7 cellular contexts compared by ENCODE assay signal in genomic region chr11:7672960-7673723, GRCh38. TPM values are rescaled to one million over a fixed set of nuclear protein-coding genes. Genes with fewer than 3 reads are reported as not detected.
DNase-seq lines count a peak whose midpoint lies in the region; ATAC-seq, FAIRE-seq and TF ChIP-seq lines count a peak whose summit lies in the region.

Gene CYB5R2 (minus strand): TSS chr11:7673500. CDS start chr11:7672825, 675 bp downstream.

- TF ChIP-seq RAD21 in K562 (CRISPR knock-in tag; conservative IDR thresholded peaks at IDR 0.05 in 1 of 2, IDR thresholded peaks at IDR 0.05 in 1 of 2), result no peak

- H3K4me3 ChIP-seq in K562 (peak within 1 kb of the TSS; percentile 41), iPS-20b (ENCODE audit: low read length) (peak within 1 kb of the TSS; percentile 82), skeletal muscle satellite cell (ENCODE audit: low read length) (peak within 1 kb of the TSS; percentile 64)

- H3K27ac ChIP-seq in K562 (ENCODE audit: extremely low read depth, low read depth, low read length) (peak within 1 kb of the TSS; percentile 66), iPS-20b (ENCODE audit: low read length) (peak within 1 kb of the TSS; percentile 29)

- TF ChIP-seq CTCF in K562 (IDR thresholded peaks at IDR 0.05 in 2 of 3, conservative IDR thresholded peaks at IDR 0.05 in 1 of 3; ENCODE audit: insufficient read depth in 2 of 3, low read depth in 1 of 3, low read length in 3 of 3), result no peak

- H3K4me1 ChIP-seq in K562 (replicated peaks in 1 of 2; ENCODE audit: control insufficient read depth in 2 of 2, insufficient read depth in 2 of 2, low read length in 2 of 2) (peaks cover 0 to 12% of the 10 kb centered on the region in 2 experiments; a peak in 4 of 5 replicates), iPS-20b (ENCODE audit: insufficient read depth, low read length) (peaks cover 20% of the 10 kb centered on the region; the same call in 1 of the 2 replicates), skeletal muscle satellite cell (ENCODE audit: control insufficient read depth, insufficient read depth, low read length) (peaks cover 6% of the 10 kb centered on the region)

- in situ Hi-C loops in K562 (cut with MboI), result loop anchor here (25.0 kb wide), 1 partner anchor 586 kb away; the partner anchor contains the start of gene RBMXL2

- POLR2A ChIA-PET in K562 (lab: Yijun Ruan, JAX), result no interaction called here

- no peaks in the 10 kb centered on the region for H3K9me1 ChIP-seq in K562 (ENCODE audit: control insufficient read depth, insufficient read depth, low read length)

- FAIRE-seq in GM12891 (lab: Jason Lieb, UNC) (peak; percentile 63), K562 (lab: Jason Lieb, UNC) (no peak)

- ATAC-seq in HG03066 (IDR thresholded peaks at IDR 0.05; ENCODE audit: low read depth, unreplicated experiment), result peak; percentile 36
- ATAC-seq in K562, result peak; percentile 87

- peaks cover 0 to 18% of the 10 kb centered on the region in 2 experiments; a peak in 2 of 5 replicates for H3K27me3 ChIP-seq in K562 (ENCODE audit: control insufficient read depth in 2 of 2, insufficient read depth in 2 of 2, low read length in 2 of 2)
- peaks cover 8% of the 10 kb centered on the region for H3K27me3 ChIP-seq in iPS-20b (ENCODE audit: insufficient read depth, low read length)
- peaks cover 46% of the 10 kb centered on the region for H3K27me3 ChIP-seq in skeletal muscle satellite cell (ENCODE audit: control insufficient read depth, insufficient read depth, low read length)

- WGBS in K562 (ENCODE audit: insufficient coverage, low coverage, missing lambda C conversion rate), result 17% methylated on average over 6 of the region's 40 CpGs

- no peaks in the 10 kb centered on the region for H4K20me1 ChIP-seq in K562 (replicated peaks; ENCODE audit: control insufficient read depth, insufficient read depth, low read length)

- no peak for TF ChIP-seq EP300 in K562 (IDR thresholded peaks at IDR 0.05; ENCODE audit: low read length)

- peak; percentile 58; the same call in 1 of the 2 replicates for TF ChIP-seq POLR2A in GM12891 (IDR thresholded peaks at IDR 0.05; ENCODE audit: low read depth, low read length)
- no peak; the same call in 1 of the 2 replicates for TF ChIP-seq POLR2A in K562 (conservative IDR thresholded peaks at IDR 0.05)
- no peak for TF ChIP-seq POLR2A in erythroblast (IDR thresholded peaks at IDR 0.05; ENCODE audit: low read length)

- H3K9me3 ChIP-seq in K562 (replicated peaks; ENCODE audit: control insufficient read depth, insufficient read depth, low read depth, low read length) (no peaks in the 10 kb centered on the region), iPS-20b (ENCODE audit: insufficient read depth, low read depth, low read length) (no peaks in the 10 kb centered on the region), skeletal muscle satellite cell (replicated peaks; ENCODE audit: low read length) (no peaks in the 10 kb centered on the region)

- BruUV-seq in K562 (replicated peaks; lab: Mats Ljungman, UMichigan), result TSS peak; percentile 45

- CTCF ChIA-PET in K562 (lab: Yijun Ruan, JAX; ENCODE audit: low intra/inter-chr PET ratio), result no interaction called here

- H3K4me2 ChIP-seq in K562 (ENCODE audit: insufficient read depth, low read length) (peak within 1 kb of the TSS; percentile 66), skeletal muscle satellite cell (ENCODE audit: low read length) (peak within 1 kb of the TSS; percentile 80)

- peak within 1 kb of the TSS; percentile 82 for H2AFZ ChIP-seq in K562 (ENCODE audit: low read depth, low read length)

- H3K9ac ChIP-seq in K562 (ENCODE audit: insufficient read depth in 1 of 2, low read depth in 2 of 2, low read length in 2 of 2), result peak within 1 kb of the TSS; percentile 56 to 89
- peak within 1 kb of the TSS; percentile 86; the same call in 1 of the 2 replicates for H3K9ac ChIP-seq in iPS-20b (ENCODE audit: low read depth, low read length)
- H3K9ac ChIP-seq in skeletal muscle satellite cell (ENCODE audit: low read depth, low read length), result peak within 1 kb of the TSS; percentile 48

- H3K36me3 ChIP-seq in K562 (ENCODE audit: control insufficient read depth, insufficient read depth, low read length) (no peaks in the 10 kb centered on the region), iPS-20b (ENCODE audit: insufficient read depth, low read depth, low read length) (peaks cover 23% of the 10 kb centered on the region), skeletal muscle satellite cell (ENCODE audit: insufficient read depth, low read length) (no peaks in the 10 kb centered on the region)

- no peak for DNase-seq in GM12891 (ENCODE audit: insufficient read length, low spot score)
- DNase-seq in K562 (ENCODE audit: extremely low read depth in 1 of 4, low spot score in 3 of 4), result peak; percentile 60 to 69 (median 67)
- DNase-seq in erythroblast (lab: John Stamatoyannopoulos, UW), result no peak
- no peak for DNase-seq in NCI-H82 treated with DMSO at 0.1 percent for 48 hours (lab: John Stamatoyannopoulos, UW; ENCODE audit: unreplicated experiment)

- H3K79me2 ChIP-seq in K562 (ENCODE audit: control insufficient read depth, insufficient read depth, low read length), result no peaks in the 10 kb centered on the region

- intact Hi-C loops in K562 (cut with micrococcal nuclease), result no loop called here

TF ChIP-seq in GM12891, 5 proteins besides CTCF, POLR2A, EP300 and RAD21:
- TF ChIP-seq PAX5 (IDR thresholded peaks at IDR 0.05; ENCODE audit: insufficient read depth, low read length, severe bottlenecking) (no peak), POLR2AphosphoS5 (IDR thresholded peaks at IDR 0.05; ENCODE audit: low read depth, low read length) (no peak; the same call in 1 of the 2 replicates), POU2F2 (IDR thresholded peaks at IDR 0.05; ENCODE audit: low read depth, low read length) (no peak), SPI1 (IDR thresholded peaks at IDR 0.05; ENCODE audit: low read depth, low read length) (no peak), TAF1 (IDR thresholded peaks at IDR 0.05; ENCODE audit: low read depth, low read length) (no peak)

TF ChIP-seq in K562, 482 proteins besides CTCF, POLR2A, EP300 and RAD21 (continues in another document):
- TF ChIP-seq SRSF1 (IDR thresholded peaks at IDR 0.05; ENCODE audit: low read depth, low read length) (no peak), POU5F1 (IDR thresholded peaks at IDR 0.05; ENCODE audit: borderline replicate concordance, low read depth, low read length, partially characterized antibody) (no peak), XRCC3 (IDR thresholded peaks at IDR 0.05) (no peak), LARP7 (IDR thresholded peaks at IDR 0.05) (no peak), ZNF263 (CRISPR knock-in tag; IDR thresholded peaks at IDR 0.05; ENCODE audit: borderline replicate concordance) (no peak), NFRKB (IDR thresholded peaks at IDR 0.05; ENCODE audit: low read depth) (no peak), CCNT2 (IDR thresholded peaks at IDR 0.05; ENCODE audit: borderline replicate concordance, extremely low read depth, insufficient read length, low read depth, low read length) (no peak), NCOA2 (IDR thresholded peaks at IDR 0.05; ENCODE audit: partially characterized antibody in 2 of 2) (no peak), GABPA (tag; conservative IDR thresholded peaks at IDR 0.05; ENCODE audit: low read depth) (peak; percentile 51), ZBTB12 (CRISPR knock-in tag; IDR thresholded peaks at IDR 0.05) (no peak), SUPT5H (IDR thresholded peaks at IDR 0.05) (0 out of 2 replicates have a peak, but pooled peaks have one; percentile 13), MCM7 (IDR thresholded peaks at IDR 0.05) (no peak), ZNF347 (CRISPR knock-in tag; IDR thresholded peaks at IDR 0.05; ENCODE audit: low read depth) (no peak), CXXC5 (CRISPR knock-in tag; IDR thresholded peaks at IDR 0.05) (peak; percentile 71), IRF1 (CRISPR knock-in tag; IDR thresholded peaks at IDR 0.05; ENCODE audit: borderline replicate concordance) (no peak), EGR1 (conservative IDR thresholded peaks at IDR 0.05) (peak; percentile 67)

RNA-seq across cellular contexts. Expression of gene CYB5R2, which starts in this region (rescaled TPM):
- 31.3 TPM for polyA plus RNA-seq in GM12891 (2012; ENCODE audit: low read depth, missing spikeins)
- total RNA-seq in K562 (2011; cell fraction: chromatin; rRNA removed; ENCODE audit: low replicate concordance), result 10.7 and 12.6 TPM in 2 replicates
- 7.7 and 11.3 TPM in 2 replicates for total RNA-seq in K562 (2011; cell fraction: nucleolus; rRNA removed)
- total RNA-seq in K562 (2011; cell fraction: nucleoplasm; rRNA removed), result 8.0 and 9.3 TPM in 2 replicates
- total RNA-seq in K562 (2014; rRNA removed) (8.2 and 11.3 TPM in 2 replicates), K562 (2014; rRNA removed; fragmentation: Illumina TruSeq; extraction: Trizol) (10.5 and 13.6 TPM in 2 replicates), K562 (2015; rRNA removed; fragmentation: Illumina TruSeq; extraction: Trizol) (11.0 and 11.7 TPM in 2 replicates), K562 (2021) (8.8 and 11.0 TPM in 2 replicates)
- polyA plus RNA-seq in K562 (2011; rRNA removed) (4.0 and 16.7 TPM in 2 replicates), K562 (2014; fragmentation: Illumina TruSeq; extraction: Trizol) (17.5 and 20.4 TPM in 2 replicates), K562 (2014; fragmentation: Nextera tagmentation; extraction: Ambion mirVana) (10 to 100 TPM; 18.1 to 28.7 TPM), K562 (2014; rRNA removed) (11.2 and 16.8 TPM in 2 replicates)
- 5.1 and 23.0 TPM in 2 replicates for polyA plus RNA-seq in K562 (2011; cell fraction: cytosol; rRNA removed)
- polyA plus RNA-seq in K562 (2011; cell fraction: nucleus; rRNA removed), result 6.9 and 25.8 TPM in 2 replicates
- 11.9 and 12.0 TPM in 2 replicates for polyA plus RNA-seq in K562 (2012)
- 3.2 and 12.4 TPM in 2 replicates for polyA minus RNA-seq in K562 (2011; rRNA and poly(A)+ RNA removed)
- polyA minus RNA-seq in K562 (2011; cell fraction: cytosol; rRNA and poly(A)+ RNA removed), result 2.5 and 6.3 TPM in 2 replicates
- polyA minus RNA-seq in K562 (2011; cell fraction: nucleus; rRNA and poly(A)+ RNA removed), result 1.6 and 4.2 TPM in 2 replicates
- 9.1 and 9.8 TPM in 2 replicates for total RNA-seq in skeletal muscle satellite cell (2012; rRNA removed)

Comparison
In these comparisons a context has a peak if more than half of its experiments do, and no peak if none do; other contexts are left out.
1. DNase-seq: peak in K562 (4 of 4); none in GM12891 (single experiment), erythroblast (0 of 2) and NCI-H82 treated with DMSO at 0.1 percent for 48 hours (single experiment).
2. Peak in every context shown above with its lines, with median percentiles within 50 percentile points of each other: H3K4me3 ChIP-seq and H3K9ac ChIP-seq.